13 cellular contexts compared by ENCODE assay signal in the genomic region with DNA sequence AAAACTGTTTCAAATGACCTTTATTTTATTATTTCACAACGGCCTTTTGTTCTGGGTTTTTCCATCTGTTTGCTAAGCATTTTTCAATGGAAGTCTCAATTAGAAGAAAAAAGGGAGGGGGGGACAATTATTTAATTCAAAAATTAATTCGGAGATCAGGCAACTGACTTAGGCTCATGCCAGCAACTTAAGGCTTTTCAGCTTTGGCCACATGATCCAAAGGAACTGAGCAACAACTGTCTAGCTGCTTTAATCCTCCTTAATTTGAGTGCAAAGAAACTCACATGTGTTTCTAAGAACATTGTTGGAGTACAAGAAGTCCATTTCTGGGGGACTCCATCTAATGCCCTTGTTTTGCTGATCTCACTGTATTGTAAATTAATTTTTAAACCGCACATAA.
DNase-seq lines count a peak whose midpoint lies in the region; FAIRE-seq and TF ChIP-seq lines count a peak whose summit lies in the region.
"Had no signal": no experiment of that assay in that cellular context is flagged by ENCODE, and none has a peak within 500 bp of the region (broad histone marks: within the 10 kb centered on the region; RNA-seq: fewer than 3 reads in every experiment).

No MANE protein-coding gene starts in this region.

- no peak overlapping the region for H4K8ac ChIP-seq in H1 (ENCODE audit: extremely low read depth, insufficient read depth, low read length)

- H3K9ac ChIP-seq in H1 (replicated peaks in 1 of 4; ENCODE audit: extremely low read depth in 1 of 4, low read depth in 3 of 4, low read length in 3 of 4) (no peak overlapping the region), Karpas-422 (ENCODE audit: low read length) (no peak overlapping the region)
- H3K9ac ChIP-seq: GM23248 had no signal

- H2BK15ac ChIP-seq in H1 (ENCODE audit: low read length) = no peak overlapping the region

- no peak overlapping the region for H3K27ac ChIP-seq in H1 (ENCODE audit: low read depth, low read length)
- no peak overlapping the region for H3K27ac ChIP-seq in Karpas-422 (ENCODE audit: low read length)
- H3K27ac ChIP-seq: GM23248 had no signal

- H3K4me3 ChIP-seq in H1 (ENCODE audit: extremely low read depth in 1 of 4, insufficient read depth in 2 of 4, low read depth in 3 of 4, low read length in 4 of 4) = no peak overlapping the region
- no peak overlapping the region for H3K4me3 ChIP-seq in retinal pigment epithelial cell (ENCODE audit: low read length)
- H3K4me3 ChIP-seq in Karpas-422 (ENCODE audit: low read length) = no peak overlapping the region
- H3K4me3 ChIP-seq: GM23248 had no signal

- no peak overlapping the region for H3K23ac ChIP-seq in H1 (ENCODE audit: insufficient read length)

- H4K5ac ChIP-seq in H1 (ENCODE audit: insufficient read length, low read depth, low read length) = no peak overlapping the region

- POLR2A ChIA-PET in H1 (lab: Charles Lee; ENCODE audit: partially characterized antibody) = no interaction called here

- H4K91ac ChIP-seq in H1 (replicated peaks; ENCODE audit: insufficient read length, low read length) = no peak overlapping the region

- H3K36me3 ChIP-seq in H1 (ENCODE audit: control insufficient read depth in 2 of 4, insufficient read depth in 4 of 4, low read length in 3 of 4) = no peaks in the 10 kb centered on the region
- H3K36me3 ChIP-seq in Karpas-422 (ENCODE audit: insufficient read depth, low read length) = no peaks in the 10 kb centered on the region

- H2BK5ac ChIP-seq in H1 (ENCODE audit: low read depth, low read length) = no peak overlapping the region

- CTCF ChIA-PET in H1 (lab: Charles Lee; ENCODE audit: partially characterized antibody) = interaction anchor here (0.9 to 2.0 kb wide), 4 partner anchors 12 to 590 kb away, joined by 3 to 5 read pairs (median 4); no protein-coding TSS in a partner anchor

- no peak for TF ChIP-seq RAD21 in H1 (IDR thresholded peaks at IDR 0.05 in 1 of 2, conservative IDR thresholded peaks at IDR 0.05 in 1 of 2; ENCODE audit: low read depth in 2 of 2, low read length in 2 of 2)

- H3K4ac ChIP-seq in H1 (replicated peaks; ENCODE audit: insufficient read length, low read depth, low read length) = no peak overlapping the region

- H3K56ac ChIP-seq in H1 (replicated peaks; ENCODE audit: insufficient read length, low read depth, low read length) = no peak overlapping the region

- 75% methylated on average over 3 of the region's 3 CpGs; no CpG with 5 or more reads in 1 of the 2 experiments for WGBS in H1 (ENCODE audit: extremely low coverage in 1 of 2, insufficient coverage in 1 of 2, insufficient read length in 1 of 2, insufficient replicate concordance in 2 of 2, low coverage in 1 of 2, low lambda C conversion rate in 2 of 2, missing lambda C conversion rate in 1 of 2), 2 experiments

- no peaks in the 10 kb centered on the region; a peak in 2 of 7 replicates for H3K27me3 ChIP-seq in H1 (replicated peaks in 1 of 4; ENCODE audit: control insufficient read depth in 3 of 4, extremely low read depth in 1 of 4, insufficient read depth in 3 of 4, low read length in 3 of 4)
- no peaks in the 10 kb centered on the region for H3K27me3 ChIP-seq in Karpas-422 (ENCODE audit: low read length)

- no peak overlapping the region for H2AK5ac ChIP-seq in H1 (ENCODE audit: low read depth, low read length)

- H4K20me1 ChIP-seq in H1 (replicated peaks in 1 of 2; ENCODE audit: control insufficient read depth in 1 of 2, insufficient read depth in 2 of 2, low read length in 2 of 2) (no peaks in the 10 kb centered on the region), Karpas-422 (ENCODE audit: insufficient read depth, low read depth, low read length) (no peaks in the 10 kb centered on the region)

- no peak overlapping the region for H3K14ac ChIP-seq in H1 (ENCODE audit: insufficient read length)

- H3K9me3 ChIP-seq in H1 (ENCODE audit: insufficient read depth in 2 of 2, low read depth in 1 of 2, low read length in 1 of 2) (no peaks in the 10 kb centered on the region), Karpas-422 (ENCODE audit: low read length) (no peaks in the 10 kb centered on the region)

- no peak for DNase-seq in D721Med (ENCODE audit: insufficient read length, low spot score)
- peak; percentile 64 for DNase-seq in NCI-H524 treated with DMSO at 0.1 percent for 48 hours (lab: John Stamatoyannopoulos, UW)
- no peak for DNase-seq in H1 (ENCODE audit: low read depth in 1 of 2, low spot score in 2 of 2)
- DNase-seq in retinal pigment epithelial cell (ENCODE audit: low read depth) = peak; percentile 98
- DNase-seq in Karpas-422 = no peak
- DNase-seq in GDM1 (lab: John Stamatoyannopoulos, UW) = no peak
- DNase-seq in NCI-H2081 treated with DMSO at 0.1 percent for 48 hours (lab: John Stamatoyannopoulos, UW) = no peak
- DNase-seq: ACHN; C1 segment of cervical spinal cord; CD4-positive, alpha-beta T cell; DND-41; GM23248; H9 had no signal

- H3K18ac ChIP-seq in H1 (ENCODE audit: extremely low read depth, low read length) = 0 out of 2 replicates have a peak overlapping the region, but pooled peaks have one; percentile 10

- no peak overlapping the region for H2BK120ac ChIP-seq in H1 (replicated peaks; ENCODE audit: low read depth, low read length)

- no peak overlapping the region; a peak in 1 of 4 replicates for H3K4me2 ChIP-seq in H1 (ENCODE audit: insufficient read depth in 1 of 2, low read depth in 2 of 2, low read length in 2 of 2)
- no peak overlapping the region for H3K4me2 ChIP-seq in Karpas-422 (ENCODE audit: low read depth, low read length, poor library complexity, severe bottlenecking)

- no peak overlapping the region for H2BK20ac ChIP-seq in H1 (ENCODE audit: low read length)

- FAIRE-seq in D721Med (lab: Jason Lieb, UNC) (peak; percentile 93), H1 (lab: Jason Lieb, UNC) (no peak)

- TF ChIP-seq CTCF in D721Med (IDR thresholded peaks at IDR 0.05; ENCODE audit: insufficient read depth, missing control alignments) = no peak
- TF ChIP-seq CTCF in H1 (IDR thresholded peaks at IDR 0.05; ENCODE audit: control extremely low read depth in 1 of 3, insufficient read depth in 1 of 3, low read depth in 1 of 3, low read length in 3 of 3) = no peak
- no peak for TF ChIP-seq CTCF in retinal pigment epithelial cell (conservative IDR thresholded peaks at IDR 0.05; ENCODE audit: low read depth, low read length)

- H2BK12ac ChIP-seq in H1 (ENCODE audit: low read depth, low read length) = no peak overlapping the region

- H3K79me1 ChIP-seq in H1 (ENCODE audit: low read depth, low read length) = no peaks in the 10 kb centered on the region; the same call in 1 of the 2 replicates

- H3K23me2 ChIP-seq in H1 (ENCODE audit: low read depth, low read length) = no peaks in the 10 kb centered on the region

- TF ChIP-seq EP300 in H1 (IDR thresholded peaks at IDR 0.05; ENCODE audit: borderline replicate concordance in 1 of 2, low read depth in 2 of 2, low read length in 2 of 2) = no peak

- H2AFZ ChIP-seq in H1 (ENCODE audit: low read length) (no peak overlapping the region), Karpas-422 (ENCODE audit: low read length) (no peak overlapping the region)
- H2AFZ ChIP-seq: GM23248 had no signal

- H3K9me2 ChIP-seq in Karpas-422 (replicated peaks; ENCODE audit: insufficient read depth, low read length) = no peaks in the 10 kb centered on the region

- peaks cover 2 to 7% (median 5%) of the 10 kb centered on the region in 4 experiments; a peak in 4 of 7 replicates for H3K4me1 ChIP-seq in H1 (replicated peaks in 1 of 4; ENCODE audit: control insufficient read depth in 3 of 4, insufficient read depth in 4 of 4, low read length in 3 of 4)
- no peaks in the 10 kb centered on the region for H3K4me1 ChIP-seq in Karpas-422 (ENCODE audit: low read length)

- no peak for TF ChIP-seq POLR2A in H1 (IDR thresholded peaks at IDR 0.05; ENCODE audit: control extremely low read depth in 1 of 2, low read depth in 2 of 2, low read length in 2 of 2)

- H3K79me2 ChIP-seq in H1 (ENCODE audit: control insufficient read depth in 1 of 2, insufficient read depth in 2 of 2, low read length in 2 of 2) = no peaks in the 10 kb centered on the region
- no peaks in the 10 kb centered on the region for H3K79me2 ChIP-seq in Karpas-422 (ENCODE audit: low read length)

TF ChIP-seq in H1, 55 proteins besides CTCF, POLR2A, EP300 and RAD21 (continues in another document):
- TF ChIP-seq TAF1 (IDR thresholded peaks at IDR 0.05; ENCODE audit: low read depth, low read length) (no peak), SRF (IDR thresholded peaks at IDR 0.05; ENCODE audit: low read depth, low read length) (no peak), PHF8 (conservative IDR thresholded peaks at IDR 0.05; ENCODE audit: low read depth, low read length) (no peak), SP2 (IDR thresholded peaks at IDR 0.05; ENCODE audit: low read length) (no peak), BCL11A (IDR thresholded peaks at IDR 0.05; ENCODE audit: low read depth in 2 of 2, low read length in 2 of 2) (no peak), SAP30 (IDR thresholded peaks at IDR 0.05; ENCODE audit: insufficient read depth, insufficient replicate concordance, low read length) (no peak), GABPA (IDR thresholded peaks at IDR 0.05; ENCODE audit: borderline replicate concordance, insufficient read depth, low read length) (no peak), RBBP5 (IDR thresholded peaks at IDR 0.05; ENCODE audit: borderline replicate concordance, low read depth, low read length) (no peak), TCF12 (IDR thresholded peaks at IDR 0.05; ENCODE audit: low read depth, low read length) (no peak), ASH2L (IDR thresholded peaks at IDR 0.05; ENCODE audit: low read length) (no peak), POLR2AphosphoS5 (IDR thresholded peaks at IDR 0.05; ENCODE audit: low read depth, low read length) (no peak), KDM5A (IDR thresholded peaks at IDR 0.05; ENCODE audit: low read length) (no peak), TBP (IDR thresholded peaks at IDR 0.05; ENCODE audit: low read depth, low read length) (no peak), CHD2 (IDR thresholded peaks at IDR 0.05; ENCODE audit: low read length) (no peak), CHD1 (IDR thresholded peaks at IDR 0.05; ENCODE audit: low read depth, low read length) (no peak)
- TF ChIP-seq, protein P1, sequence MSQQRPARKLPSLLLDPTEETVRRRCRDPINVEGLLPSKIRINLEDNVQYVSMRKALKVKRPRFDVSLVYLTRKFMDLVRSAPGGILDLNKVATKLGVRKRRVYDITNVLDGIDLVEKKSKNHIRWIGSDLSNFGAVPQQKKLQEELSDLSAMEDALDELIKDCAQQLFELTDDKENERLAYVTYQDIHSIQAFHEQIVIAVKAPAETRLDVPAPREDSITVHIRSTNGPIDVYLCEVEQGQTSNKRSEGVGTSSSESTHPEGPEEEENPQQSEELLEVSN (IDR thresholded peaks at IDR 0.05) = no peak
- TF ChIP-seq, protein P2, sequence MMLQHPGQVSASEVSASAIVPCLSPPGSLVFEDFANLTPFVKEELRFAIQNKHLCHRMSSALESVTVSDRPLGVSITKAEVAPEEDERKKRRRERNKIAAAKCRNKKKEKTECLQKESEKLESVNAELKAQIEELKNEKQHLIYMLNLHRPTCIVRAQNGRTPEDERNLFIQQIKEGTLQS (IDR thresholded peaks at IDR 0.05; ENCODE audit: insufficient read depth, low read depth, low read length) = no peak

Comparison
In these comparisons a context has a peak if more than half of its experiments do, and no peak if none do; other contexts are left out.
1. DNase-seq: peak in NCI-H524 treated with DMSO at 0.1 percent for 48 hours (single experiment) and retinal pigment epithelial cell (single experiment); none in D721Med (single experiment), H1 (0 of 2), Karpas-422 (single experiment), GDM1 (single experiment) and NCI-H2081 treated with DMSO at 0.1 percent for 48 hours (single experiment).